Comparison of ENCODE assay signal across 21 cellular contexts in the genomic region with DNA sequence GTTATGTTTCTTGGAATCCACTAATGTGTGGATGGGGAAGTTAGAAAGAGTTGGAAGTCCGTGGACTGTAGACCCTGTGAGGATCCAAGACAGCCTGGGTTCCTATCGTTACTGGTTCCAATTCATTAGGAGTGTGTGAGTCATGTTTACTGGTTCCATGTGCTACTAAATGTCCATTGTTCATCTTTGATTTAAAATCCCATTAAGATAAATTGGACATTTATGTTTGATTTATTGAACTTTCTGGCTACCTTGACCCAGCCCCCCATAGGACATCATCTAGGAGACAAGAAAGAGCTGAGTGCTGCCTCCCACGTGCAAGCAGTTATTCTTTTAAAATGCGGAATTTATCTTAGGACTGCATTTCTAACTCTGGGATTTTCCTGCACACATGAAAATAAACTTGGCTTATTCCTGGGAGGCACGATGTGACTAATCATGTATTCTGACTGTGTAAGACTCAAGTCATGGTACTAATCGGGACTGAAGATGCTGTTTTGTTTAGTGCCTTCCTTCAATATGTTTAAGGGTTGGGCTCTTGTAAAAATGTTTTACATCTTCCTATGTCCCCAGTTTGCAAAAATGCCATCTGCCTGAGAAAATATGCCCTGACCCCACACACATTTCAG. TPM values are rescaled to one million over a fixed set of nuclear protein-coding genes. Genes with fewer than 3 reads are reported as not detected.
DNase-seq lines count a peak whose midpoint lies in the region; ATAC-seq, FAIRE-seq and TF ChIP-seq lines count a peak whose summit lies in the region.
"Had no signal": no experiment of that assay in that cellular context is flagged by ENCODE, and none has a peak within 500 bp of the region (broad histone marks: within the 10 kb centered on the region; RNA-seq: fewer than 3 reads in every experiment).

No MANE protein-coding gene starts in this region.

- ATAC-seq in stimulated activated naive CD8-positive, alpha-beta T cell treated with anti-CD3 and anti-CD28 coated beads, Interleukin-15, amount 100 ng/mL, for 72 hours = no peak
- ATAC-seq in GM21619 (IDR thresholded peaks at IDR 0.05; ENCODE audit: unreplicated experiment) = no peak

- no peak overlapping the region for H3K4me3 Mint-ChIP-seq in stimulated activated naive CD8-positive, alpha-beta T cell treated with anti-CD3 and anti-CD28 coated beads, Interleukin-15, Interleukin-2, amounts not matched to agents 100 ng/mL and 50 ng/mL, for 24 hours
- H3K4me3 Mint-ChIP-seq in stimulated activated naive CD8-positive, alpha-beta T cell treated with anti-CD3 and anti-CD28 coated beads, Interleukin-15, amount 100 ng/mL, for 72 hours = no peak overlapping the region
- no peak overlapping the region for H3K4me3 Mint-ChIP-seq in astrocyte (ENCODE audit: unreplicated experiment)
- H3K4me3 Mint-ChIP-seq in activated CD4-positive, alpha-beta memory T cell treated with anti-CD3 and anti-CD28 coated beads, Interleukin-2, amount 10 ng/mL, durations not matched to agents 7 days and 5 days = no peak overlapping the region
- H3K4me3 Mint-ChIP-seq: dendritic cell treated with granulocyte-macrophage colony-stimulating factor and Interleukin-4, amounts not matched to agents 40 ng/mL and 50 ng/mL, for 4 days; nephron progenitor cell had no signal

- H3K4me1 ChIP-seq in astrocyte (ENCODE audit: insufficient read depth, low read length) = peaks cover 23% of the 10 kb centered on the region
- H3K4me1 ChIP-seq: transverse colon had no signal

- H3K27ac Mint-ChIP-seq in stimulated activated naive CD8-positive, alpha-beta T cell treated with anti-CD3 and anti-CD28 coated beads, Interleukin-15, Interleukin-2, amounts not matched to agents 100 ng/mL and 50 ng/mL, for 24 hours = peak overlapping the region; percentile 36
- H3K27ac Mint-ChIP-seq in stimulated activated naive CD8-positive, alpha-beta T cell treated with anti-CD3 and anti-CD28 coated beads, Interleukin-15, amount 100 ng/mL, for 72 hours = no peak overlapping the region
- H3K27ac Mint-ChIP-seq in astrocyte (ENCODE audit: unreplicated experiment) = peak overlapping the region; percentile 99
- no peak overlapping the region for H3K27ac Mint-ChIP-seq in activated CD4-positive, alpha-beta memory T cell treated with anti-CD3 and anti-CD28 coated beads, Interleukin-2, amount 10 ng/mL, durations not matched to agents 7 days and 5 days
- H3K27ac Mint-ChIP-seq: dendritic cell treated with granulocyte-macrophage colony-stimulating factor and Interleukin-4, amounts not matched to agents 40 ng/mL and 50 ng/mL, for 4 days; nephron progenitor cell had no signal

- CTCF ChIA-PET in activated CD4-positive, alpha-beta memory T cell treated with anti-CD3 and anti-CD28 coated beads, Interleukin-2, amount 10 ng/mL, durations not matched to agents 7 days and 5 days (lab: Charles Lee) = no interaction called here

- H3K27ac ChIP-seq in astrocyte (ENCODE audit: low read depth, low read length) = no peak overlapping the region
- H3K27ac ChIP-seq: HL-60, transverse colon had no signal

- H3K4me2 ChIP-seq in astrocyte (ENCODE audit: low read length) = peak overlapping the region; percentile 32

- no peaks in the 10 kb centered on the region for H3K9me3 ChIP-seq in astrocyte (ENCODE audit: insufficient read depth, low read depth, low read length)
- H3K9me3 ChIP-seq: transverse colon had no signal

- H3K9me3 Mint-ChIP-seq in stimulated activated naive CD8-positive, alpha-beta T cell treated with anti-CD3 and anti-CD28 coated beads, Interleukin-15, Interleukin-2, amounts not matched to agents 100 ng/mL and 50 ng/mL, for 24 hours = no peaks in the 10 kb centered on the region
- H3K9me3 Mint-ChIP-seq in stimulated activated naive CD8-positive, alpha-beta T cell treated with anti-CD3 and anti-CD28 coated beads, Interleukin-15, amount 100 ng/mL, for 72 hours = no peaks in the 10 kb centered on the region
- peaks cover 2% of the 10 kb centered on the region for H3K9me3 Mint-ChIP-seq in astrocyte (ENCODE audit: unreplicated experiment)
- no peaks in the 10 kb centered on the region for H3K9me3 Mint-ChIP-seq in activated CD4-positive, alpha-beta memory T cell treated with anti-CD3 and anti-CD28 coated beads, Interleukin-2, amount 10 ng/mL, durations not matched to agents 7 days and 5 days
- H3K9me3 Mint-ChIP-seq: dendritic cell treated with granulocyte-macrophage colony-stimulating factor and Interleukin-4, amounts not matched to agents 40 ng/mL and 50 ng/mL, for 4 days had no signal

- TF ChIP-seq CTCF in astrocyte (IDR thresholded peaks at IDR 0.05; ENCODE audit: insufficient read depth, low read depth, low read length) (no peak), fibroblast of villous mesenchyme (IDR thresholded peaks at IDR 0.05; ENCODE audit: insufficient read depth, low read depth, low read length) (no peak)

- no peaks in the 10 kb centered on the region for H3K27me3 Mint-ChIP-seq in stimulated activated naive CD8-positive, alpha-beta T cell treated with anti-CD3 and anti-CD28 coated beads, Interleukin-15, Interleukin-2, amounts not matched to agents 100 ng/mL and 50 ng/mL, for 24 hours
- no peaks in the 10 kb centered on the region for H3K27me3 Mint-ChIP-seq in stimulated activated naive CD8-positive, alpha-beta T cell treated with anti-CD3 and anti-CD28 coated beads, Interleukin-15, amount 100 ng/mL, for 72 hours
- H3K27me3 Mint-ChIP-seq in astrocyte (ENCODE audit: low read depth, unreplicated experiment) = no peaks in the 10 kb centered on the region
- H3K27me3 Mint-ChIP-seq in activated CD4-positive, alpha-beta memory T cell treated with anti-CD3 and anti-CD28 coated beads, Interleukin-2, amount 10 ng/mL, durations not matched to agents 7 days and 5 days = no peaks in the 10 kb centered on the region

- H3K36me3 Mint-ChIP-seq in stimulated activated naive CD8-positive, alpha-beta T cell treated with anti-CD3 and anti-CD28 coated beads, Interleukin-15, Interleukin-2, amounts not matched to agents 100 ng/mL and 50 ng/mL, for 24 hours (ENCODE audit: low read depth) = no peaks in the 10 kb centered on the region
- peaks cover 5% of the 10 kb centered on the region for H3K36me3 Mint-ChIP-seq in astrocyte (ENCODE audit: low read depth, unreplicated experiment)
- H3K36me3 Mint-ChIP-seq in activated CD4-positive, alpha-beta memory T cell treated with anti-CD3 and anti-CD28 coated beads, Interleukin-2, amount 10 ng/mL, durations not matched to agents 7 days and 5 days (ENCODE audit: low read depth) = peaks cover 56% of the 10 kb centered on the region

- POLR2A ChIA-PET in activated CD4-positive, alpha-beta memory T cell treated with anti-CD3 and anti-CD28 coated beads, Interleukin-2, amount 10 ng/mL, durations not matched to agents 7 days and 5 days (lab: Charles Lee) = no interaction called here

- H4K20me1 ChIP-seq in astrocyte (ENCODE audit: insufficient read depth, low read length) = no peaks in the 10 kb centered on the region

- no peak for DNase-seq in stimulated activated naive CD8-positive, alpha-beta T cell treated with anti-CD3 and anti-CD28 coated beads, Interleukin-15, amount 100 ng/mL, for 72 hours
- DNase-seq in astrocyte (ENCODE audit: low read depth) (peak; percentile 57), fibroblast of villous mesenchyme (ENCODE audit: low read depth) (peak; percentile 42), cortex of kidney (lab: John Stamatoyannopoulos, UW) (no peak)
- DNase-seq in activated CD4-positive, alpha-beta memory T cell treated with anti-CD3 and anti-CD28 coated beads, Interleukin-2, amount 10 ng/mL, durations not matched to agents 7 days and 5 days = no peak
- no peak for DNase-seq in activated T-cell treated with anti-CD3 and anti-CD28 coated beads, Interleukin-2, amount 50 U/mL, for 1 hour
- DNase-seq: activated CD4-positive, alpha-beta T cell treated with anti-CD3 and anti-CD28 coated beads for 4 hours; activated CD8-positive, alpha-beta memory T cell treated with anti-CD3 and anti-CD28 coated beads, Interleukin-2, amount 50 U/mL, for 4 hours; KBM-7; NCI-H1105; NCI-H2107; nephron progenitor cell; OCI-M1; stimulated activated CD4-positive, alpha-beta T cell treated with anti-CD3 and anti-CD28 coated beads, Interleukin-12 subunit alpha, Interleukin-12 subunit beta, amount 100 ng/mL, for 4 hours; stimulated activated naive CD4-positive, alpha-beta T cell; transverse colon had no signal

- no peaks in the 10 kb centered on the region for H3K27me3 ChIP-seq in astrocyte (ENCODE audit: insufficient read depth, low read length)
- H3K27me3 ChIP-seq: transverse colon had no signal

- H3K4me1 Mint-ChIP-seq in stimulated activated naive CD8-positive, alpha-beta T cell treated with anti-CD3 and anti-CD28 coated beads, Interleukin-15, Interleukin-2, amounts not matched to agents 100 ng/mL and 50 ng/mL, for 24 hours (ENCODE audit: low read depth) = peaks cover 31% of the 10 kb centered on the region
- H3K4me1 Mint-ChIP-seq in stimulated activated naive CD8-positive, alpha-beta T cell treated with anti-CD3 and anti-CD28 coated beads, Interleukin-15, amount 100 ng/mL, for 72 hours = peaks cover 12% of the 10 kb centered on the region
- H3K4me1 Mint-ChIP-seq in astrocyte (ENCODE audit: low read depth, unreplicated experiment) = peaks cover 45% of the 10 kb centered on the region
- H3K4me1 Mint-ChIP-seq in activated CD4-positive, alpha-beta memory T cell treated with anti-CD3 and anti-CD28 coated beads, Interleukin-2, amount 10 ng/mL, durations not matched to agents 7 days and 5 days = peaks cover 48% of the 10 kb centered on the region

- no peaks in the 10 kb centered on the region for H3K36me3 ChIP-seq in astrocyte (ENCODE audit: insufficient read depth, low read length)
- H3K36me3 ChIP-seq: transverse colon had no signal

- no peak overlapping the region for H2AFZ ChIP-seq in astrocyte (ENCODE audit: low read depth, low read length)

- no peaks in the 10 kb centered on the region for H3K79me2 ChIP-seq in astrocyte (ENCODE audit: insufficient read depth, low read length)

- H3K9ac ChIP-seq in astrocyte (ENCODE audit: low read length) = no peak overlapping the region

- no peak overlapping the region for H3K4me3 ChIP-seq in astrocyte (ENCODE audit: insufficient read depth, low read depth, low read length)
- no peak overlapping the region for H3K4me3 ChIP-seq in fibroblast of villous mesenchyme (ENCODE audit: low read depth, low read length)
- H3K4me3 ChIP-seq: transverse colon had no signal

- FAIRE-seq in astrocyte (lab: Jason Lieb, UNC) = peak; percentile 13
- FAIRE-seq: A204.1 had no signal

RNA-seq across cellular contexts. Expression of a gene that starts 53.4 kb away (rescaled TPM):
- 8.6 and 9.4 TPM in 2 replicates for total RNA-seq in astrocyte
- total RNA-seq in fibroblast of villous mesenchyme = 2.2 and 2.6 TPM in 2 replicates
- 10 to 100 TPM; 30.4 to 31.2 TPM for total RNA-seq in activated CD4-positive, alpha-beta memory T cell treated with anti-CD3 and anti-CD28 coated beads, Interleukin-2, amount 10 ng/mL, durations not matched to agents 7 days and 5 days

Comparison
In these comparisons a context has a peak if more than half of its experiments do, and no peak if none do; other contexts are left out.
1. H3K27ac Mint-ChIP-seq: peak in stimulated activated naive CD8-positive, alpha-beta T cell treated with anti-CD3 and anti-CD28 coated beads, Interleukin-15, Interleukin-2, amounts not matched to agents 100 ng/mL and 50 ng/mL, for 24 hours (single experiment) and astrocyte (single experiment); none in stimulated activated naive CD8-positive, alpha-beta T cell treated with anti-CD3 and anti-CD28 coated beads, Interleukin-15, amount 100 ng/mL, for 72 hours (0 of 2) and activated CD4-positive, alpha-beta memory T cell treated with anti-CD3 and anti-CD28 coated beads, Interleukin-2, amount 10 ng/mL, durations not matched to agents 7 days and 5 days (single experiment).
2. DNase-seq: peak in astrocyte (single experiment) and fibroblast of villous mesenchyme (single experiment); none in stimulated activated naive CD8-positive, alpha-beta T cell treated with anti-CD3 and anti-CD28 coated beads, Interleukin-15, amount 100 ng/mL, for 72 hours (0 of 2), cortex of kidney (single experiment), activated CD4-positive, alpha-beta memory T cell treated with anti-CD3 and anti-CD28 coated beads, Interleukin-2, amount 10 ng/mL, durations not matched to agents 7 days and 5 days (single experiment) and activated T-cell treated with anti-CD3 and anti-CD28 coated beads, Interleukin-2, amount 50 U/mL, for 1 hour (single experiment).